Comparison of ENCODE assay signal across 10 cellular contexts in genomic region chr5:95727764-95728191, GRCh38. TPM values are rescaled to one million over a fixed set of nuclear protein-coding genes. Genes with fewer than 3 reads are reported as not detected.
DNase-seq lines count a peak whose midpoint lies in the region; ATAC-seq and TF ChIP-seq lines count a peak whose summit lies in the region.
"Had no signal": no experiment of that assay in that cellular context is flagged by ENCODE, and none has a peak within 500 bp of the region (broad histone marks: within the 10 kb centered on the region; RNA-seq: fewer than 3 reads in every experiment).

No MANE protein-coding gene starts in this region.

- H3K27ac Mint-ChIP-seq in activated T-helper 1 cell treated with anti-CD3 and anti-CD28 coated beads, Interleukin-12 subunit alpha, Interleukin-12 subunit beta, Interleukin-2, Interleukin-4 antibody, amounts not matched to agents 30 ng/mL and 10 ng/mL and 1 ng/mL, durations not matched to agents 14 hours and 24 hours and 36 hours, result no peak overlapping the region

- peaks cover 23% of the 10 kb centered on the region for H3K4me1 Mint-ChIP-seq in activated T-helper 1 cell treated with anti-CD3 and anti-CD28 coated beads, Interleukin-12 subunit alpha, Interleukin-12 subunit beta, Interleukin-2, Interleukin-4 antibody, amounts not matched to agents 30 ng/mL and 10 ng/mL and 1 ng/mL, durations not matched to agents 14 hours and 24 hours and 36 hours (ENCODE audit: low read depth)

- no peaks in the 10 kb centered on the region for H3K36me3 Mint-ChIP-seq in activated T-helper 1 cell treated with anti-CD3 and anti-CD28 coated beads, Interleukin-12 subunit alpha, Interleukin-12 subunit beta, Interleukin-2, Interleukin-4 antibody, amounts not matched to agents 30 ng/mL and 10 ng/mL and 1 ng/mL, durations not matched to agents 14 hours and 24 hours and 36 hours (ENCODE audit: low read depth)

- no peak overlapping the region for H3K4me3 Mint-ChIP-seq in activated T-helper 1 cell treated with anti-CD3 and anti-CD28 coated beads, Interleukin-12 subunit alpha, Interleukin-12 subunit beta, Interleukin-2, Interleukin-4 antibody, amounts not matched to agents 30 ng/mL and 10 ng/mL and 1 ng/mL, durations not matched to agents 14 hours and 24 hours and 36 hours

- H3K4me3 ChIP-seq in skeletal muscle satellite cell (ENCODE audit: low read length) (no peak overlapping the region), vagina (no peak overlapping the region)

- no peaks in the 10 kb centered on the region for H3K9me3 Mint-ChIP-seq in activated T-helper 1 cell treated with anti-CD3 and anti-CD28 coated beads, Interleukin-12 subunit alpha, Interleukin-12 subunit beta, Interleukin-2, Interleukin-4 antibody, amounts not matched to agents 30 ng/mL and 10 ng/mL and 1 ng/mL, durations not matched to agents 14 hours and 24 hours and 36 hours

- H3K27me3 Mint-ChIP-seq in activated T-helper 1 cell treated with anti-CD3 and anti-CD28 coated beads, Interleukin-12 subunit alpha, Interleukin-12 subunit beta, Interleukin-2, Interleukin-4 antibody, amounts not matched to agents 30 ng/mL and 10 ng/mL and 1 ng/mL, durations not matched to agents 14 hours and 24 hours and 36 hours (ENCODE audit: insufficient read depth), result peaks cover 58% of the 10 kb centered on the region

- intact Hi-C loops in vagina (cut with DNase I), result no loop called here
- intact Hi-C loops in activated T-helper 1 cell treated with anti-CD3 and anti-CD28 coated beads, Interleukin-12 subunit alpha, Interleukin-12 subunit beta, Interleukin-2, Interleukin-4 antibody, amounts not matched to agents 30 ng/mL and 10 ng/mL and 1 ng/mL, durations not matched to agents 14 hours and 24 hours and 36 hours (cut with micrococcal nuclease), result no loop called here

- H3K36me3 ChIP-seq in skeletal muscle satellite cell (ENCODE audit: insufficient read depth, low read length) (no peaks in the 10 kb centered on the region), vagina (no peaks in the 10 kb centered on the region)

- TF ChIP-seq POLR2A in vagina (IDR thresholded peaks at IDR 0.05), result no peak

- peak overlapping the region; percentile 66 for H3K9ac ChIP-seq in skeletal muscle satellite cell (ENCODE audit: low read depth, low read length)

- H3K27ac ChIP-seq in vagina, result no peak overlapping the region

- H3K4me2 ChIP-seq in skeletal muscle satellite cell (ENCODE audit: low read length), result peak overlapping the region; percentile 22

- ATAC-seq in HG03558 (IDR thresholded peaks at IDR 0.05; ENCODE audit: extremely low read depth, unreplicated experiment), result peak; percentile 46
- ATAC-seq in GM21515 (IDR thresholded peaks at IDR 0.05; ENCODE audit: unreplicated experiment), result no peak

- no peaks in the 10 kb centered on the region for H3K27me3 ChIP-seq in skeletal muscle satellite cell (ENCODE audit: control insufficient read depth, insufficient read depth, low read length)
- H3K27me3 ChIP-seq in vagina, result no peaks in the 10 kb centered on the region

- no peak for TF ChIP-seq CTCF in vagina (IDR thresholded peaks at IDR 0.05)

- H3K4me1 ChIP-seq in skeletal muscle satellite cell (ENCODE audit: control insufficient read depth, insufficient read depth, low read length), result peaks cover 67% of the 10 kb centered on the region
- H3K4me1 ChIP-seq in vagina, result peaks cover 17% of the 10 kb centered on the region

- H3K9me3 ChIP-seq in skeletal muscle satellite cell (replicated peaks; ENCODE audit: low read length) (no peaks in the 10 kb centered on the region), vagina (no peaks in the 10 kb centered on the region)

- DNase-seq in DMS153 (lab: John Stamatoyannopoulos, UW) (peak; percentile 25), DMS153 treated with DMSO at 0.1 percent for 48 hours (lab: John Stamatoyannopoulos, UW; ENCODE audit: unreplicated experiment) (no peak), SW480 (ENCODE audit: low spot score) (peak; percentile 56), vagina (ENCODE audit: extremely low spot score in 2 of 2) (no peak)
- no peak for DNase-seq in activated T-helper 1 cell treated with anti-CD3 and anti-CD28 coated beads, Interleukin-12 subunit alpha, Interleukin-12 subunit beta, Interleukin-2, Interleukin-4 antibody, amounts not matched to agents 30 ng/mL and 10 ng/mL and 1 ng/mL, durations not matched to agents 14 hours and 24 hours and 36 hours (ENCODE audit: low spot score)
- DNase-seq: T-helper 1 cell had no signal

RNA-seq across cellular contexts. Expression of gene RHOBTB3, which starts 3.4 kb away (rescaled TPM):
- total RNA-seq in skeletal muscle satellite cell (2012; rRNA removed), result 74.3 and 75.4 TPM in 2 replicates
- 43.2 TPM for total RNA-seq in vagina
- total RNA-seq in activated T-helper 1 cell treated with anti-CD3 and anti-CD28 coated beads, Interleukin-12 subunit alpha, Interleukin-12 subunit beta, Interleukin-2, Interleukin-4 antibody, amounts not matched to agents 30 ng/mL and 10 ng/mL and 1 ng/mL, durations not matched to agents 14 hours and 24 hours and 36 hours, result 0.36 and 0.71 TPM in 2 replicates

RNA-seq across cellular contexts. Expression of gene SPATA9, which starts 45.0 kb away (rescaled TPM):
- total RNA-seq in skeletal muscle satellite cell (2012; rRNA removed), result 0.25 TPM in 1 of 2 replicates, not detected in the other
- not detected for total RNA-seq in vagina
- not detected in 2 replicates for total RNA-seq in activated T-helper 1 cell treated with anti-CD3 and anti-CD28 coated beads, Interleukin-12 subunit alpha, Interleukin-12 subunit beta, Interleukin-2, Interleukin-4 antibody, amounts not matched to agents 30 ng/mL and 10 ng/mL and 1 ng/mL, durations not matched to agents 14 hours and 24 hours and 36 hours
- total RNA-seq: A172 had no signal

Comparison
In these comparisons a context has a peak if more than half of its experiments do, and no peak if none do; other contexts are left out.
1. DNase-seq: peak in DMS153 (single experiment) and SW480 (single experiment); none in DMS153 treated with DMSO at 0.1 percent for 48 hours (single experiment), vagina (0 of 2) and activated T-helper 1 cell treated with anti-CD3 and anti-CD28 coated beads, Interleukin-12 subunit alpha, Interleukin-12 subunit beta, Interleukin-2, Interleukin-4 antibody, amounts not matched to agents 30 ng/mL and 10 ng/mL and 1 ng/mL, durations not matched to agents 14 hours and 24 hours and 36 hours (single experiment).
2. RNA of gene RHOBTB3, which starts 3.4 kb away (total RNA-seq): 43.2 TPM in vagina (single experiment); 0.36 to 0.71 TPM in activated T-helper 1 cell treated with anti-CD3 and anti-CD28 coated beads, Interleukin-12 subunit alpha, Interleukin-12 subunit beta, Interleukin-2, Interleukin-4 antibody, amounts not matched to agents 30 ng/mL and 10 ng/mL and 1 ng/mL, durations not matched to agents 14 hours and 24 hours and 36 hours; every median in the first group is over 10 times any median in the second.